Comparison of ENCODE assay signal across 25 cellular contexts in the genomic region with DNA sequence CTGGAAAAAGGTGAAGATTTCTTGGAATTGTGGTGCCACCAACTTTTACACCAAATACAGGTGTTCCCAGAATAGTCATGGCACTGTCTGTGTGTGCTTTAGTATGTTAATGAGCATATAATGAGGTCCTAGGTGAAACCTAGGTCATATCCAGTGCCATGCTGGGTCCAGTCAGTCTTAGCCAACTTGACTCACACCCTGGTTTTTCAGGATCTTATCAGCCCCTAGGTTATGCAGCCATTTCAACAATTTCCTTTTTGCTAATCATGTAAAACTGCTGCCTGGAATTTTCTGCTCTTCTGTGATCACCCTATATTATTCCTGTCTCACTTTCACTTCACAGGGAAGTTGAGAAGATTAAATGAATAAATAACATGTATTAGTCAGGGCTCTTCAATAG.
"Had no signal": no experiment of that assay in that cellular context is flagged by ENCODE, and none has a peak within 500 bp of the region (broad histone marks: within the 10 kb centered on the region; RNA-seq: fewer than 3 reads in every experiment).

No MANE protein-coding gene starts in this region.

- H3K36me3 ChIP-seq: right lobe of liver had no signal

- H3K4me1 ChIP-seq: breast epithelium, heart right ventricle, left ventricle myocardium inferior, right lobe of liver, upper lobe of right lung had no signal

- DNase-seq: activated CD4-positive, alpha-beta memory T cell treated with anti-CD3 and anti-CD28 coated beads, Interleukin-2, amount 10 ng/mL, durations not matched to agents 7 days and 5 days; activated CD4-positive, alpha-beta T cell treated with anti-CD3 and anti-CD28 coated beads for 4 hours; activated CD4-positive, CD25-positive, alpha-beta regulatory T cell; activated CD8-positive, alpha-beta memory T cell treated with anti-CD3 and anti-CD28 coated beads, Interleukin-2, amount 50 U/mL, for 48 hours; activated naive CD8-positive, alpha-beta T cell treated with anti-CD3 and anti-CD28 coated beads, Interleukin-2, amount 50 U/mL, for 24 hours; activated T-cell treated with anti-CD3 and anti-CD28 coated beads, Interleukin-2, amount 50 U/mL, for 24 hours; dermis blood vessel endothelial cell; effector CD4-positive, alpha-beta T cell; foreskin melanocyte; heart right ventricle; left ventricle myocardium inferior; right lobe of liver; stimulated activated CD4-positive, alpha-beta T cell treated with anti-CD3 and anti-CD28 coated beads, Interleukin-4, amount 100 ng/mL, for 24 hours; T-helper 17 cell; T1000; upper lobe of right lung had no signal

- H3K9me3 ChIP-seq: breast epithelium, left ventricle myocardium inferior, right lobe of liver, thoracic aorta, upper lobe of right lung had no signal

- H3K27ac ChIP-seq: breast epithelium, heart right ventricle, left ventricle myocardium inferior, right lobe of liver, thoracic aorta, upper lobe of right lung had no signal

- H3K4me3 ChIP-seq: breast epithelium, heart right ventricle, left ventricle myocardium inferior, lung, right lobe of liver, thoracic aorta, upper lobe of right lung had no signal

- H3K27ac Mint-ChIP-seq: activated CD4-positive, alpha-beta memory T cell treated with anti-CD3 and anti-CD28 coated beads, Interleukin-2, amount 10 ng/mL, durations not matched to agents 7 days and 5 days; activated naive CD4-positive, alpha-beta T cell treated with anti-CD3 and anti-CD28 coated beads, Interleukin-2, amount 50 U/mL, for 24 hours; activated naive CD8-positive, alpha-beta T cell treated with anti-CD3 and anti-CD28 coated beads, Interleukin-2, amount 50 U/mL, for 24 hours; activated T-cell treated with anti-CD3 and anti-CD28 coated beads, Interleukin-2, amount 50 U/mL, for 24 hours; nephron; stimulated activated effector memory CD8-positive, alpha-beta T cell treated with anti-CD3 and anti-CD28 coated beads, Interleukin-12 subunit alpha, Interleukin-12 subunit beta, amount 100 ng/mL, for 72 hours; stimulated activated naive CD8-positive, alpha-beta T cell treated with anti-CD3 and anti-CD28 coated beads, Interleukin-15, Interleukin-2, amounts not matched to agents 100 ng/mL and 50 ng/mL, for 24 hours; T-helper 17 cell had no signal

- H3K9me3 Mint-ChIP-seq: activated naive CD8-positive, alpha-beta T cell treated with anti-CD3 and anti-CD28 coated beads, Interleukin-2, amount 50 U/mL, for 24 hours; activated T-cell treated with anti-CD3 and anti-CD28 coated beads, Interleukin-2, amount 50 U/mL, for 24 hours; central memory CD8-positive, alpha-beta T cell; nephron; stimulated activated effector memory CD8-positive, alpha-beta T cell treated with anti-CD3 and anti-CD28 coated beads, Interleukin-12 subunit alpha, Interleukin-12 subunit beta, amount 100 ng/mL, for 72 hours; stimulated activated naive CD8-positive, alpha-beta T cell treated with anti-CD3 and anti-CD28 coated beads, Interleukin-15, Interleukin-2, amounts not matched to agents 100 ng/mL and 50 ng/mL, for 24 hours had no signal

- H3K4me3 Mint-ChIP-seq: activated CD4-positive, alpha-beta memory T cell treated with anti-CD3 and anti-CD28 coated beads, Interleukin-2, amount 10 ng/mL, durations not matched to agents 7 days and 5 days; activated naive CD4-positive, alpha-beta T cell treated with anti-CD3 and anti-CD28 coated beads, Interleukin-2, amount 50 U/mL, for 24 hours; activated naive CD8-positive, alpha-beta T cell treated with anti-CD3 and anti-CD28 coated beads, Interleukin-2, amount 50 U/mL, for 24 hours; activated T-cell treated with anti-CD3 and anti-CD28 coated beads, Interleukin-2, amount 50 U/mL, for 24 hours; central memory CD8-positive, alpha-beta T cell; nephron; stimulated activated effector memory CD8-positive, alpha-beta T cell treated with anti-CD3 and anti-CD28 coated beads, Interleukin-12 subunit alpha, Interleukin-12 subunit beta, amount 100 ng/mL, for 72 hours; stimulated activated naive CD8-positive, alpha-beta T cell treated with anti-CD3 and anti-CD28 coated beads, Interleukin-15, Interleukin-2, amounts not matched to agents 100 ng/mL and 50 ng/mL, for 24 hours; T-helper 17 cell had no signal

- H3K4me1 Mint-ChIP-seq: activated naive CD4-positive, alpha-beta T cell treated with anti-CD3 and anti-CD28 coated beads, Interleukin-2, amount 50 U/mL, for 24 hours; activated naive CD8-positive, alpha-beta T cell treated with anti-CD3 and anti-CD28 coated beads, Interleukin-2, amount 50 U/mL, for 24 hours; central memory CD8-positive, alpha-beta T cell; nephron; stimulated activated effector memory CD8-positive, alpha-beta T cell treated with anti-CD3 and anti-CD28 coated beads, Interleukin-12 subunit alpha, Interleukin-12 subunit beta, amount 100 ng/mL, for 72 hours; T-helper 17 cell had no signal

- H3K27me3 ChIP-seq: breast epithelium, heart right ventricle, right lobe of liver, upper lobe of right lung had no signal

- H3K27me3 Mint-ChIP-seq: activated CD4-positive, alpha-beta memory T cell treated with anti-CD3 and anti-CD28 coated beads, Interleukin-2, amount 10 ng/mL, durations not matched to agents 7 days and 5 days; activated naive CD4-positive, alpha-beta T cell treated with anti-CD3 and anti-CD28 coated beads, Interleukin-2, amount 50 U/mL, for 24 hours; activated naive CD8-positive, alpha-beta T cell treated with anti-CD3 and anti-CD28 coated beads, Interleukin-2, amount 50 U/mL, for 24 hours; activated T-cell treated with anti-CD3 and anti-CD28 coated beads, Interleukin-2, amount 50 U/mL, for 24 hours; central memory CD8-positive, alpha-beta T cell; stimulated activated naive CD8-positive, alpha-beta T cell treated with anti-CD3 and anti-CD28 coated beads, Interleukin-15, Interleukin-2, amounts not matched to agents 100 ng/mL and 50 ng/mL, for 24 hours; T-helper 17 cell had no signal

- ATAC-seq: activated naive CD8-positive, alpha-beta T cell treated with anti-CD3 and anti-CD28 coated beads, Interleukin-2, amount 50 U/mL, for 24 hours; heart right ventricle; right lobe of liver; SK-N-SH treated with all-trans-retinoic acid at 6 μM for 48 hours; stimulated activated effector memory CD8-positive, alpha-beta T cell treated with anti-CD3 and anti-CD28 coated beads, Interleukin-12 subunit alpha, Interleukin-12 subunit beta, amount 100 ng/mL, for 72 hours; T-helper 17 cell; upper lobe of right lung had no signal

- H3K36me3 Mint-ChIP-seq: stimulated activated effector memory CD8-positive, alpha-beta T cell treated with anti-CD3 and anti-CD28 coated beads, Interleukin-12 subunit alpha, Interleukin-12 subunit beta, amount 100 ng/mL, for 72 hours had no signal
